ENCODE assay signal across 8 cellular contexts in the genomic region with DNA sequence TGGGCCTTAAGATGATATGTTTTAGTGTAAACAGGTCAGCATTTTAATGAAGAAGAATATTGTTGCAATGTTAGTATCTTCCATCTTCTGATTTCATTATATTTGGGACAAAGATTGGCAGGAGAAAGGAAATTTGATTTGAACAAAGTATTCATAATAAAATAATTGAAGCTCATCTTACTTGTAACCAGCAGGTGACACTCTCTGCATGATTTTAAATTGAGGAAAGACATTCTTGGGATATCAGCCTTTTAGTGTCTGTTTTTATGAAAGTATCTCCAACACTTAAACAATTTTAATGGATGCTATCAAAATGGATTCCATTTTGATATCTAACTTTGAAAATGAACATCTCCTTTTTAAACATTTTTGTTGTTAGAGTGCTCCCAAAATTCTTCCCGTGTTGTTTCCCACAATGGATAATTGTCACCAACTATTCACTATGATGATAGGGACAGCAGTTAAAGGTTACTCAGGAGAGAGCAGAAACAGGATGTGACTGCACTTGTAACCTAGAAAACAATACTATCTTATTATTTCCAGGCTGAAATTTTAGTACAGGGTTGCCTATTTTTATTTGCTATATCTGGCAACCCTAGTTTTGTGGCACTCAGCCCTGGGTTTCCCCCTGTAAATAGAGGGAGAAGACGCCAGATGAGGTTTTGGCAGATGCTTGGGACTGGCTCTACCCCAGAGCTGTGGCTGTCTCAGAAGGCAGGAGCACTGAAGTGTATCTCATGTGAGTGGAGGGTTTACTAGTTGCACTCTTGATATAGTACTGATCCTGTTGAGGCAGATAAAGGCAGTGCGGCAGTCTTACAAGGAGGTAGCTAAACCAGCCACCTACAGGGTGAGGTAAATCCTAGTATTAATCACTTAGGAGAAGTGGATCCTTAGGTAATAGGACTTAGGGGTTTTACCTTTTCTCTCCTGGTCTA. TPM values are rescaled to one million over a fixed set of nuclear protein-coding genes. Genes with fewer than 3 reads are reported as not detected.
DNase-seq lines count a peak whose midpoint lies in the region; ATAC-seq, FAIRE-seq and TF ChIP-seq lines count a peak whose summit lies in the region.

No MANE protein-coding gene starts in this region.

- no peaks in the 10 kb centered on the region for H3F3A ChIP-seq in GM23338 (replicated peaks; ENCODE audit: low read depth)

- DNase-seq in AG10803 (ENCODE audit: low read depth) (peak; percentile 29), GM23338 (ENCODE audit: low spot score) (no peak), SW480 (ENCODE audit: low spot score) (peak; percentile 62), NCI-H446 treated with DMSO at 0.1 percent for 48 hours (lab: John Stamatoyannopoulos, UW) (no peak), germinal center (ENCODE audit: low spot score) (no peak), DMS153 (lab: John Stamatoyannopoulos, UW) (no peak)

- H4K20me1 ChIP-seq in GM23338 (replicated peaks; ENCODE audit: insufficient read depth): no peaks in the 10 kb centered on the region

- no peak overlapping the region for H3K4me3 ChIP-seq in AG10803 (ENCODE audit: low read length)
- H3K4me3 ChIP-seq in GM23338: no peak overlapping the region

- TF ChIP-seq CTCF in AG10803 (conservative IDR thresholded peaks at IDR 0.05; ENCODE audit: low read length) (peak; percentile 50), GM23338 (conservative IDR thresholded peaks at IDR 0.05; ENCODE audit: low read depth in 2 of 2) (peak; percentile 54 to 65)

- no peak overlapping the region for H3K27ac Mint-ChIP-seq in GM23338

- ATAC-seq in GM23338 (no peak), GM19455 (IDR thresholded peaks at IDR 0.05; ENCODE audit: unreplicated experiment) (no peak)

- H3K36me3 Mint-ChIP-seq in GM23338 (ENCODE audit: low read depth): no peaks in the 10 kb centered on the region

- no peaks in the 10 kb centered on the region for H3K36me3 ChIP-seq in GM23338 (ENCODE audit: insufficient read depth)

- H3K4me1 ChIP-seq in GM23338 (ENCODE audit: insufficient read depth): peaks cover 8% of the 10 kb centered on the region

- no peaks in the 10 kb centered on the region for H3K9me2 ChIP-seq in GM23338 (ENCODE audit: insufficient read depth)

- H3K9me3 Mint-ChIP-seq in GM23338: no peaks in the 10 kb centered on the region

- H3K4me2 ChIP-seq in GM23338: no peak overlapping the region

- peak; percentile 45 for FAIRE-seq in islet of Langerhans (lab: Jason Lieb, UNC)

- H3K27me3 Mint-ChIP-seq in GM23338 (ENCODE audit: insufficient read depth, low read depth, poor library complexity): no peaks in the 10 kb centered on the region

- H2AFZ ChIP-seq in GM23338: no peak overlapping the region; the same call in 1 of the 2 replicates

- H3K4me3 Mint-ChIP-seq in GM23338: no peak overlapping the region

- no peaks in the 10 kb centered on the region for H3K79me2 ChIP-seq in GM23338 (replicated peaks; ENCODE audit: insufficient read depth)

- H3K4me1 Mint-ChIP-seq in GM23338: peaks cover 3% of the 10 kb centered on the region; the same call in 2 of the 3 replicates

- no peaks in the 10 kb centered on the region for H3K27me3 ChIP-seq in GM23338 (ENCODE audit: insufficient read depth)

- H3K27ac ChIP-seq in GM23338 (ENCODE audit: low read depth): no peak overlapping the region

TF ChIP-seq in GM23338, 12 proteins besides CTCF, POLR2A, EP300 and RAD21 (continues in another document):
- TF ChIP-seq CREB1 (CRISPR knock-in tag; IDR thresholded peaks at IDR 0.05; ENCODE audit: low read depth): no peak
- TF ChIP-seq, protein P1, sequence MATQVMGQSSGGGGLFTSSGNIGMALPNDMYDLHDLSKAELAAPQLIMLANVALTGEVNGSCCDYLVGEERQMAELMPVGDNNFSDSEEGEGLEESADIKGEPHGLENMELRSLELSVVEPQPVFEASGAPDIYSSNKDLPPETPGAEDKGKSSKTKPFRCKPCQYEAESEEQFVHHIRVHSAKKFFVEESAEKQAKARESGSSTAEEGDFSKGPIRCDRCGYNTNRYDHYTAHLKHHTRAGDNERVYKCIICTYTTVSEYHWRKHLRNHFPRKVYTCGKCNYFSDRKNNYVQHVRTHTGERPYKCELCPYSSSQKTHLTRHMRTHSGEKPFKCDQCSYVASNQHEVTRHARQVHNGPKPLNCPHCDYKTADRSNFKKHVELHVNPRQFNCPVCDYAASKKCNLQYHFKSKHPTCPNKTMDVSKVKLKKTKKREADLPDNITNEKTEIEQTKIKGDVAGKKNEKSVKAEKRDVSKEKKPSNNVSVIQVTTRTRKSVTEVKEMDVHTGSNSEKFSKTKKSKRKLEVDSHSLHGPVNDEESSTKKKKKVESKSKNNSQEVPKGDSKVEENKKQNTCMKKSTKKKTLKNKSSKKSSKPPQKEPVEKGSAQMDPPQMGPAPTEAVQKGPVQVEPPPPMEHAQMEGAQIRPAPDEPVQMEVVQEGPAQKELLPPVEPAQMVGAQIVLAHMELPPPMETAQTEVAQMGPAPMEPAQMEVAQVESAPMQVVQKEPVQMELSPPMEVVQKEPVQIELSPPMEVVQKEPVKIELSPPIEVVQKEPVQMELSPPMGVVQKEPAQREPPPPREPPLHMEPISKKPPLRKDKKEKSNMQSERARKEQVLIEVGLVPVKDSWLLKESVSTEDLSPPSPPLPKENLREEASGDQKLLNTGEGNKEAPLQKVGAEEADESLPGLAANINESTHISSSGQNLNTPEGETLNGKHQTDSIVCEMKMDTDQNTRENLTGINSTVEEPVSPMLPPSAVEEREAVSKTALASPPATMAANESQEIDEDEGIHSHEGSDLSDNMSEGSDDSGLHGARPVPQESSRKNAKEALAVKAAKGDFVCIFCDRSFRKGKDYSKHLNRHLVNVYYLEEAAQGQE (IDR thresholded peaks at IDR 0.05; ENCODE audit: unreplicated experiment): no peak
- TF ChIP-seq EZH2 (IDR thresholded peaks at IDR 0.05; ENCODE audit: low read depth, unreplicated experiment): no peak
- no peak for TF ChIP-seq STAT1 (IDR thresholded peaks at IDR 0.05; ENCODE audit: unreplicated experiment)
- TF ChIP-seq, protein P2, sequence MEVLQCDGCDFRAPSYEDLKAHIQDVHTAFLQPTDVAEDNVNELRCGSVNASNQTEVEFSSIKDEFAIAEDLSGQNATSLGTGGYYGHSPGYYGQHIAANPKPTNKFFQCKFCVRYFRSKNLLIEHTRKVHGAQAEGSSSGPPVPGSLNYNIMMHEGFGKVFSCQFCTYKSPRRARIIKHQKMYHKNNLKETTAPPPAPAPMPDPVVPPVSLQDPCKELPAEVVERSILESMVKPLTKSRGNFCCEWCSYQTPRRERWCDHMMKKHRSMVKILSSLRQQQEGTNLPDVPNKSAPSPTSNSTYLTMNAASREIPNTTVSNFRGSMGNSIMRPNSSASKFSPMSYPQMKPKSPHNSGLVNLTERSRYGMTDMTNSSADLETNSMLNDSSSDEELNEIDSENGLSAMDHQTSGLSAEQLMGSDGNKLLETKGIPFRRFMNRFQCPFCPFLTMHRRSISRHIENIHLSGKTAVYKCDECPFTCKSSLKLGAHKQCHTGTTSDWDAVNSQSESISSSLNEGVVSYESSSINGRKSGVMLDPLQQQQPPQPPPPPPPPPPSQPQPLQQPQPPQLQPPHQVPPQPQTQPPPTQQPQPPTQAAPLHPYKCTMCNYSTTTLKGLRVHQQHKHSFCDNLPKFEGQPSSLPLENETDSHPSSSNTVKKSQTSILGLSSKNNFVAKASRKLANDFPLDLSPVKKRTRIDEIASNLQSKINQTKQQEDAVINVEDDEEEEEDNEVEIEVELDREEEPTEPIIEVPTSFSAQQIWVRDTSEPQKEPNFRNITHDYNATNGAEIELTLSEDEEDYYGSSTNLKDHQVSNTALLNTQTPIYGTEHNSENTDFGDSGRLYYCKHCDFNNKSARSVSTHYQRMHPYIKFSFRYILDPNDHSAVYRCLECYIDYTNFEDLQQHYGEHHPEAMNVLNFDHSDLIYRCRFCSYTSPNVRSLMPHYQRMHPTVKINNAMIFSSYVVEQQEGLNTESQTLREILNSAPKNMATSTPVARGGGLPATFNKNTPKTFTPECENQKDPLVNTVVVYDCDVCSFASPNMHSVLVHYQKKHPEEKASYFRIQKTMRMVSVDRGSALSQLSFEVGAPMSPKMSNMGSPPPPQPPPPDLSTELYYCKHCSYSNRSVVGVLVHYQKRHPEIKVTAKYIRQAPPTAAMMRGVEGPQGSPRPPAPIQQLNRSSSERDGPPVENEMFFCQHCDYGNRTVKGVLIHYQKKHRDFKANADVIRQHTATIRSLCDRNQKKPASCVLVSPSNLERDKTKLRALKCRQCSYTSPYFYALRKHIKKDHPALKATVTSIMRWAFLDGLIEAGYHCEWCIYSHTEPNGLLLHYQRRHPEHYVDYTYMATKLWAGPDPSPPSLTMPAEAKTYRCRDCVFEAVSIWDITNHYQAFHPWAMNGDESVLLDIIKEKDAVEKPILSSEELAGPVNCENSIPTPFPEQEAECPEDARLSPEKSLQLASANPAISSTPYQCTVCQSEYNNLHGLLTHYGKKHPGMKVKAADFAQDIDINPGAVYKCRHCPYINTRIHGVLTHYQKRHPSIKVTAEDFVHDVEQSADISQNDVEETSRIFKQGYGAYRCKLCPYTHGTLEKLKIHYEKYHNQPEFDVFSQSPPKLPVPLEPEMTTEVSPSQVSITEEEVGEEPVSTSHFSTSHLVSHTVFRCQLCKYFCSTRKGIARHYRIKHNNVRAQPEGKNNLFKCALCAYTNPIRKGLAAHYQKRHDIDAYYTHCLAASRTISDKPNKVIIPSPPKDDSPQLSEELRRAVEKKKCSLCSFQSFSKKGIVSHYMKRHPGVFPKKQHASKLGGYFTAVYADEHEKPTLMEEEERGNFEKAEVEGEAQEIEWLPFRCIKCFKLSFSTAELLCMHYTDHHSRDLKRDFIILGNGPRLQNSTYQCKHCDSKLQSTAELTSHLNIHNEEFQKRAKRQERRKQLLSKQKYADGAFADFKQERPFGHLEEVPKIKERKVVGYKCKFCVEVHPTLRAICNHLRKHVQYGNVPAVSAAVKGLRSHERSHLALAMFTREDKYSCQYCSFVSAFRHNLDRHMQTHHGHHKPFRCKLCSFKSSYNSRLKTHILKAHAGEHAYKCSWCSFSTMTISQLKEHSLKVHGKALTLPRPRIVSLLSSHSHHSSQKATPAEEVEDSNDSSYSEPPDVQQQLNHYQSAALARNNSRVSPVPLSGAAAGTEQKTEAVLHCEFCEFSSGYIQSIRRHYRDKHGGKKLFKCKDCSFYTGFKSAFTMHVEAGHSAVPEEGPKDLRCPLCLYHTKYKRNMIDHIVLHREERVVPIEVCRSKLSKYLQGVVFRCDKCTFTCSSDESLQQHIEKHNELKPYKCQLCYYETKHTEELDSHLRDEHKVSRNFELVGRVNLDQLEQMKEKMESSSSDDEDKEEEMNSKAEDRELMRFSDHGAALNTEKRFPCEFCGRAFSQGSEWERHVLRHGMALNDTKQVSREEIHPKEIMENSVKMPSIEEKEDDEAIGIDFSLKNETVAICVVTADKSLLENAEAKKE (CRISPR knock-in tag; IDR thresholded peaks at IDR 0.05): no peak
- no peak for TF ChIP-seq NANOG (IDR thresholded peaks at IDR 0.05; ENCODE audit: borderline replicate concordance)

RNA-seq across cellular contexts. Expression of a gene that starts 31.0 kb away (rescaled TPM):
- 1.2 and 3.0 TPM in 2 replicates for total RNA-seq in GM23338 (2014; rRNA removed; shearing (Covaris generic))
- 1.0 and 1.5 TPM in 2 replicates for polyA plus RNA-seq in GM23338 (2016; fragmentation: Nextera tagmentation; extraction: Ambion mirVana)

Comparison
In these comparisons a context has a peak if more than half of its experiments do, and no peak if none do; other contexts are left out.
1. DNase-seq: peak in AG10803 (single experiment) and SW480 (single experiment); none in GM23338 (single experiment), NCI-H446 treated with DMSO at 0.1 percent for 48 hours (single experiment), germinal center (single experiment) and DMS153 (single experiment).